ENCODE assay signal across 25 cellular contexts in the genomic region with DNA sequence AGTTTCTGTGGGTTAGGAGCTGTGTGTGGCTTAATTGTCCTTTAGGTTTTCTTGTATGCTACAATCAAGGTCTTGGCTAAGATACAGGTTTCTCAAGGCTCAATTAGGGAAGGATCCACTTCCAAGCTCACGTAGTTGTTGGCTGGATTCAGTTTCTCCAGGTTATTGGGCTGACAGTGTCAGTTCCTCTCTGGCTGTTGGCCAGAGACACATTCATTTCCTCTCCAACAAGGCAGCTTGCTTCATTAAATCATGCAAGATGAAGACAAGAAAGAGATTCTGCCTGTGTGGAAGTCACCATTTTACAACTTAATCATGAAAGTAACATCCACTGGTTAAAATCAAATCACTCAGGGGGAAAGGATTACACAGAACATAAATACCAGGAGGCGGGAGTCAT.
DNase-seq lines count a peak whose midpoint lies in the region; ATAC-seq, FAIRE-seq and TF ChIP-seq lines count a peak whose summit lies in the region.
"Had no signal": no experiment of that assay in that cellular context is flagged by ENCODE, and none has a peak within 500 bp of the region (broad histone marks: within the 10 kb centered on the region; RNA-seq: fewer than 3 reads in every experiment).

No MANE protein-coding gene starts in this region.

- H3K4me1 Mint-ChIP-seq in MCF 10A (ENCODE audit: insufficient read depth, unreplicated experiment) (peaks cover 10% of the 10 kb centered on the region), WTC11 (peaks cover 15% of the 10 kb centered on the region)
- H3K4me1 Mint-ChIP-seq: B cell; CD4-positive, CD25-positive, alpha-beta regulatory T cell had no signal

- H3K27me3 Mint-ChIP-seq in MCF 10A (ENCODE audit: insufficient read depth, unreplicated experiment) = no peaks in the 10 kb centered on the region
- peaks cover 36% of the 10 kb centered on the region for H3K27me3 Mint-ChIP-seq in WTC11 (ENCODE audit: low read depth)
- H3K27me3 Mint-ChIP-seq: B cell; CD4-positive, CD25-positive, alpha-beta regulatory T cell had no signal

- H3K36me3 Mint-ChIP-seq in MCF 10A (ENCODE audit: insufficient read depth, unreplicated experiment) (peaks cover 17% of the 10 kb centered on the region), WTC11 (peaks cover 9% of the 10 kb centered on the region; the same call in 1 of the 2 replicates)
- H3K36me3 Mint-ChIP-seq: CD4-positive, CD25-positive, alpha-beta regulatory T cell; CD8-positive, alpha-beta T cell had no signal

- H3K4me1 ChIP-seq in breast epithelium = no peaks in the 10 kb centered on the region
- H3K4me1 ChIP-seq in foreskin keratinocyte = peaks cover 24% of the 10 kb centered on the region
- H3K4me1 ChIP-seq: BLaER1, Caco-2 had no signal

- POLR2A ChIA-PET in MCF 10A (lab: Yijun Ruan, JAX) (no interaction called here), WTC11 (lab: Charles Lee) (no interaction called here)

- BruUV-seq in MCF 10A (replicated peaks; lab: Mats Ljungman, UMichigan) = no TSS peak

- no peak for TF ChIP-seq POLR2A in breast epithelium (IDR thresholded peaks at IDR 0.05)

- FAIRE-seq in bronchial epithelial cell (lab: Jason Lieb, UNC) = no peak
- FAIRE-seq: A204.1, D721Med, GM12891, GM18507, H1 had no signal

- H3K27ac Mint-ChIP-seq in MCF 10A (ENCODE audit: low read depth, unreplicated experiment) (no peak overlapping the region), WTC11 (no peak overlapping the region)
- H3K27ac Mint-ChIP-seq: B cell; CD4-positive, CD25-positive, alpha-beta regulatory T cell; CD8-positive, alpha-beta T cell had no signal

- no peaks in the 10 kb centered on the region for H3K27me3 ChIP-seq in breast epithelium
- no peaks in the 10 kb centered on the region for H3K27me3 ChIP-seq in bronchial epithelial cell (ENCODE audit: control insufficient read depth, insufficient read depth, low read length)
- no peaks in the 10 kb centered on the region for H3K27me3 ChIP-seq in foreskin keratinocyte
- H3K27me3 ChIP-seq: BLaER1 had no signal

- TF ChIP-seq CTCF in MCF 10A (IDR thresholded peaks at IDR 0.05; ENCODE audit: unreplicated experiment) (no peak), breast epithelium (IDR thresholded peaks at IDR 0.05) (no peak), bronchial epithelial cell (IDR thresholded peaks at IDR 0.05; ENCODE audit: insufficient read depth, low read length, severe bottlenecking) (no peak), foreskin keratinocyte (conservative IDR thresholded peaks at IDR 0.05) (no peak), WTC11 (IDR thresholded peaks at IDR 0.05) (no peak)

- intact Hi-C loops in MCF 10A (cut with micrococcal nuclease) = no loop called here
- intact Hi-C loops in breast epithelium (cut with DNase I; ENCODE audit: low total_unique reads) = no loop called here

- ATAC-seq in foreskin keratinocyte = no peak
- ATAC-seq in WTC11 = no peak
- ATAC-seq in HG03280 (IDR thresholded peaks at IDR 0.05; ENCODE audit: unreplicated experiment) = no peak
- ATAC-seq: CD8-positive, alpha-beta T cell had no signal

- H3K4me3 Mint-ChIP-seq in MCF 10A (ENCODE audit: unreplicated experiment) = no peak overlapping the region
- no peak overlapping the region for H3K4me3 Mint-ChIP-seq in WTC11
- H3K4me3 Mint-ChIP-seq: B cell; CD4-positive, CD25-positive, alpha-beta regulatory T cell; CD8-positive, alpha-beta T cell had no signal

- H3K27ac ChIP-seq in breast epithelium = no peak overlapping the region
- H3K27ac ChIP-seq in foreskin keratinocyte = no peak overlapping the region
- H3K27ac ChIP-seq in caudate nucleus (ENCODE audit: low read depth, low read length) = no peak overlapping the region
- H3K27ac ChIP-seq: 22Rv1, BLaER1, C4-2B had no signal

- no peaks in the 10 kb centered on the region for H3K36me3 ChIP-seq in breast epithelium
- no peaks in the 10 kb centered on the region for H3K36me3 ChIP-seq in bronchial epithelial cell (ENCODE audit: control insufficient read depth, insufficient read depth, low read length)
- H3K36me3 ChIP-seq: BLaER1 had no signal

- H3K9me3 Mint-ChIP-seq in MCF 10A (ENCODE audit: unreplicated experiment) (no peaks in the 10 kb centered on the region), WTC11 (peaks cover 26% of the 10 kb centered on the region)

- CTCF ChIA-PET in MCF 10A (lab: Yijun Ruan, JAX) (interaction anchor here (0.6 to 0.8 kb wide), 3 partner anchors 92 to 646 kb away, joined by 3 to 4 read pairs (median 3); no protein-coding TSS in a partner anchor), WTC11 (lab: Charles Lee) (no interaction called here)

- H3K4me3 ChIP-seq in breast epithelium (no peak overlapping the region), bronchial epithelial cell (ENCODE audit: low read depth, low read length) (no peak overlapping the region)
- H3K4me3 ChIP-seq: BLaER1 had no signal

- DNase-seq in MCF 10A (ENCODE audit: unreplicated experiment) (peak; percentile 33), breast epithelium (ENCODE audit: low spot score in 2 of 2) (no peak), bronchial epithelial cell (ENCODE audit: low read depth) (peak; percentile 75), foreskin keratinocyte (peak; percentile 16 to 49), SW 1271 (lab: John Stamatoyannopoulos, UW) (no peak), WTC11 (ENCODE audit: low spot score) (no peak), caudate nucleus (lab: John Stamatoyannopoulos, UW) (no peak)
- DNase-seq: Caco-2; CD4-positive, CD25-positive, alpha-beta regulatory T cell; CD8-positive, alpha-beta T cell; DMS 273 treated with DMSO at 0.1 percent for 48 hours; DMS79 treated with DMSO at 0.1 percent for 48 hours; GF-D8; H7; HCEC 1CT had no signal

- peaks cover 0 to 12% of the 10 kb centered on the region in 2 donors for H3K9me3 ChIP-seq in breast epithelium
- H3K9me3 ChIP-seq: BLaER1, Caco-2 had no signal

TF ChIP-seq in WTC11, 78 proteins besides CTCF, POLR2A, EP300 and RAD21 (continues in another document):
- TF ChIP-seq TCF7 (CRISPR knock-in tag; IDR thresholded peaks at IDR 0.05; ENCODE audit: low read depth) (no peak), RORB (CRISPR knock-in tag; IDR thresholded peaks at IDR 0.05) (no peak), CDX4 (CRISPR knock-in tag; IDR thresholded peaks at IDR 0.05; ENCODE audit: borderline replicate concordance) (no peak), ZNF396 (CRISPR knock-in tag; IDR thresholded peaks at IDR 0.05; ENCODE audit: borderline replicate concordance) (no peak), ZMAT4 (CRISPR knock-in tag; IDR thresholded peaks at IDR 0.05) (no peak)
- TF ChIP-seq, protein P1, sequence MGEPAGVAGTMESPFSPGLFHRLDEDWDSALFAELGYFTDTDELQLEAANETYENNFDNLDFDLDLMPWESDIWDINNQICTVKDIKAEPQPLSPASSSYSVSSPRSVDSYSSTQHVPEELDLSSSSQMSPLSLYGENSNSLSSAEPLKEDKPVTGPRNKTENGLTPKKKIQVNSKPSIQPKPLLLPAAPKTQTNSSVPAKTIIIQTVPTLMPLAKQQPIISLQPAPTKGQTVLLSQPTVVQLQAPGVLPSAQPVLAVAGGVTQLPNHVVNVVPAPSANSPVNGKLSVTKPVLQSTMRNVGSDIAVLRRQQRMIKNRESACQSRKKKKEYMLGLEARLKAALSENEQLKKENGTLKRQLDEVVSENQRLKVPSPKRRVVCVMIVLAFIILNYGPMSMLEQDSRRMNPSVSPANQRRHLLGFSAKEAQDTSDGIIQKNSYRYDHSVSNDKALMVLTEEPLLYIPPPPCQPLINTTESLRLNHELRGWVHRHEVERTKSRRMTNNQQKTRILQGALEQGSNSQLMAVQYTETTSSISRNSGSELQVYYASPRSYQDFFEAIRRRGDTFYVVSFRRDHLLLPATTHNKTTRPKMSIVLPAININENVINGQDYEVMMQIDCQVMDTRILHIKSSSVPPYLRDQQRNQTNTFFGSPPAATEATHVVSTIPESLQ (CRISPR knock-in tag; IDR thresholded peaks at IDR 0.05) = no peak
- TF ChIP-seq, protein P2, sequence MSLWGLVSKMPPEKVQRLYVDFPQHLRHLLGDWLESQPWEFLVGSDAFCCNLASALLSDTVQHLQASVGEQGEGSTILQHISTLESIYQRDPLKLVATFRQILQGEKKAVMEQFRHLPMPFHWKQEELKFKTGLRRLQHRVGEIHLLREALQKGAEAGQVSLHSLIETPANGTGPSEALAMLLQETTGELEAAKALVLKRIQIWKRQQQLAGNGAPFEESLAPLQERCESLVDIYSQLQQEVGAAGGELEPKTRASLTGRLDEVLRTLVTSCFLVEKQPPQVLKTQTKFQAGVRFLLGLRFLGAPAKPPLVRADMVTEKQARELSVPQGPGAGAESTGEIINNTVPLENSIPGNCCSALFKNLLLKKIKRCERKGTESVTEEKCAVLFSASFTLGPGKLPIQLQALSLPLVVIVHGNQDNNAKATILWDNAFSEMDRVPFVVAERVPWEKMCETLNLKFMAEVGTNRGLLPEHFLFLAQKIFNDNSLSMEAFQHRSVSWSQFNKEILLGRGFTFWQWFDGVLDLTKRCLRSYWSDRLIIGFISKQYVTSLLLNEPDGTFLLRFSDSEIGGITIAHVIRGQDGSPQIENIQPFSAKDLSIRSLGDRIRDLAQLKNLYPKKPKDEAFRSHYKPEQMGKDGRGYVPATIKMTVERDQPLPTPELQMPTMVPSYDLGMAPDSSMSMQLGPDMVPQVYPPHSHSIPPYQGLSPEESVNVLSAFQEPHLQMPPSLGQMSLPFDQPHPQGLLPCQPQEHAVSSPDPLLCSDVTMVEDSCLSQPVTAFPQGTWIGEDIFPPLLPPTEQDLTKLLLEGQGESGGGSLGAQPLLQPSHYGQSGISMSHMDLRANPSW (CRISPR knock-in tag; conservative IDR thresholded peaks at IDR 0.05; ENCODE audit: low read depth) = no peak

Comparison
In these comparisons a context has a peak if more than half of its experiments do, and no peak if none do; other contexts are left out.
1. DNase-seq: peak in MCF 10A (single experiment), bronchial epithelial cell (single experiment) and foreskin keratinocyte (2 of 2); none in breast epithelium (0 of 2), SW 1271 (0 of 2), WTC11 (single experiment) and caudate nucleus (0 of 61).